In genomic region chr1:209168204-209168603, GRCh38 we compare ENCODE assay signal across 1 cellular context.
TF ChIP-seq lines count a peak whose summit lies in the region.

No MANE protein-coding gene starts in this region.

TF ChIP-seq in liver, 16 proteins besides CTCF, POLR2A, EP300 and RAD21 (continued from another document):
- no peak for TF ChIP-seq REST (IDR thresholded peaks at IDR 0.05)
- peak; percentile 23 for TF ChIP-seq NR2F2 (IDR thresholded peaks at IDR 0.05)
- TF ChIP-seq JUND (IDR thresholded peaks at IDR 0.05): peak in 1 of 2 donors; percentile 79
- no peak for TF ChIP-seq ATF3 (IDR thresholded peaks at IDR 0.05)
- TF ChIP-seq MAX (IDR thresholded peaks at IDR 0.05): no peak
- TF ChIP-seq RXRA (IDR thresholded peaks at IDR 0.05): peak in 1 of 2 donors; percentile 36
- TF ChIP-seq TAF1 (conservative IDR thresholded peaks at IDR 0.05): no peak
- TF ChIP-seq YY1 (IDR thresholded peaks at IDR 0.05): no peak
- no peak for TF ChIP-seq GABPA (IDR thresholded peaks at IDR 0.05 in 1 of 2, conservative IDR thresholded peaks at IDR 0.05 in 1 of 2)
- TF ChIP-seq FOXA2 (IDR thresholded peaks at IDR 0.05): no peak
- TF ChIP-seq HNF4A (conservative IDR thresholded peaks at IDR 0.05): peak in 1 of 2 donors; percentile 43
- TF ChIP-seq FOXA1 (IDR thresholded peaks at IDR 0.05): no peak
